Comparison of ENCODE assay signal across 2 cellular contexts in the genomic region with DNA sequence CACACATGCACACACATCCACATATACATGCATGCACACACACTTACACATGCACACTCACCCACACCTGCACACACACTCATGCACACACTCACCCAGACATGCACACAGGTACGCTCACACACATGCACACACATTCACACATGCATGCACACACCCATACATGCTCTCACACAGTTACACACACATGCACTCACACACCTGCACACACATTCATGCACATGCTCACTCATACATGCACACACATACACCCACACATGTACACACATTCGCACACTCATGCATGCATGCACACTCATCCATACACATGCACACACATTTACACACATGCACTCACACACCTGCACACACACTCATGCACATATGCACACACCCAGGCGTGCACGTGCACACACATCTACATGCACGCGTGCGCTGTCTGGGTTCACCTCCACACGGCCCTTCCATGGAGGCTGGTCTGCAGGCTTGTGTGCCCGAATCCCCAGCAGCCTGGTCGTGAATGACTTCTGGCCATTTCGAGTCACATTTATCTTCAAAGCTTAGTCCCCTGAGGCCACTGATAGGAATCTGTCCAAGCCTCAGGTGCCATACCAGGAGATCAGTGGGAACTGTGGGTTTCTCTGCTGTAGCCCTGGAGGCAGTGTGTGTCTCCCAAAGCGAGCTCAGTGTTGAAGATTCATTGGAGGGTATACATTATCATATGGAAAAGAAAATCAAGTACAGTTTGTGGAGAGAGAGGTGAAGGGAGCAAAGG.
TF ChIP-seq lines count a peak whose summit lies in the region.

No MANE protein-coding gene starts in this region.

TF ChIP-seq in HEK293, 187 proteins besides CTCF, POLR2A, EP300 and RAD21 (continued from another document):
- TF ChIP-seq ZBTB44 (tag by site-specific recombination; IDR thresholded peaks at IDR 0.05) (no peak), SETDB1 (IDR thresholded peaks at IDR 0.05; ENCODE audit: insufficient read length, low read length) (no peak), ZNF10 (tag by site-specific recombination; IDR thresholded peaks at IDR 0.05) (no peak), ZNF211 (tag by site-specific recombination; IDR thresholded peaks at IDR 0.05; ENCODE audit: low read depth) (no peak), ZNF76 (tag by site-specific recombination; IDR thresholded peaks at IDR 0.05; ENCODE audit: borderline replicate concordance, low read depth) (no peak), MYNN (tag by site-specific recombination; IDR thresholded peaks at IDR 0.05; ENCODE audit: borderline replicate concordance) (no peak), ZNF239 (tag by site-specific recombination; IDR thresholded peaks at IDR 0.05) (no peak), ZNF600 (tag by site-specific recombination; IDR thresholded peaks at IDR 0.05) (no peak), ZNF624 (tag by site-specific recombination; IDR thresholded peaks at IDR 0.05) (no peak), ZNF114 (tag by site-specific recombination; IDR thresholded peaks at IDR 0.05) (0 out of 2 replicates have a peak, but pooled peaks have one; percentile 41), ZBTB26 (tag by site-specific recombination; optimal IDR thresholded peaks at IDR 0.05) (peak; percentile 19), ZNF529 (tag by site-specific recombination; IDR thresholded peaks at IDR 0.05; ENCODE audit: insufficient replicate concordance) (no peak)
- TF ChIP-seq, protein P1, sequence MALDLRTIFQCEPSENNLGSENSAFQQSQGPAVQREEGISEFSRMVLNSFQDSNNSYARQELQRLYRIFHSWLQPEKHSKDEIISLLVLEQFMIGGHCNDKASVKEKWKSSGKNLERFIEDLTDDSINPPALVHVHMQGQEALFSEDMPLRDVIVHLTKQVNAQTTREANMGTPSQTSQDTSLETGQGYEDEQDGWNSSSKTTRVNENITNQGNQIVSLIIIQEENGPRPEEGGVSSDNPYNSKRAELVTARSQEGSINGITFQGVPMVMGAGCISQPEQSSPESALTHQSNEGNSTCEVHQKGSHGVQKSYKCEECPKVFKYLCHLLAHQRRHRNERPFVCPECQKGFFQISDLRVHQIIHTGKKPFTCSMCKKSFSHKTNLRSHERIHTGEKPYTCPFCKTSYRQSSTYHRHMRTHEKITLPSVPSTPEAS (tag by site-specific recombination; IDR thresholded peaks at IDR 0.05) = peak; percentile 96
- TF ChIP-seq, protein P2, sequence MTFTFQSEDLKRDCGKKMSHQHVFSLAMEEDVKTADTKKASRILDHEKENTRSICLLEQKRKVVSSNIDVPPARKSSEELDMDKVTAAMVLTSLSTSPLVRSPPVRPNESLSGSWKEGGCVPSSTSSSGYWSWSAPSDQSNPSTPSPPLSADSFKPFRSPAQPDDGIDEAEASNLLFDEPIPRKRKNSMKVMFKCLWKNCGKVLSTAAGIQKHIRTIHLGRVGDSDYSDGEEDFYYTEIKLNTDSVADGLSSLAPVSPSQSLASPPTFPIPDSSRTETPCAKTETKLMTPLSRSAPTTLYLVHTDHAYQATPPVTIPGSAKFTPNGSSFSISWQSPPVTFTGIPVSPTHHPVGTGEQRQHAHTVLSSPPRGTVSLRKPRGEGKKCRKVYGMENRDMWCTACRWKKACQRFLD (tag by site-specific recombination; IDR thresholded peaks at IDR 0.05) = no peak

TF ChIP-seq in GM12878, 131 proteins besides CTCF, POLR2A, EP300 and RAD21 (continued from another document):
- TF ChIP-seq NR2C2 (IDR thresholded peaks at IDR 0.05; ENCODE audit: borderline replicate concordance, control insufficient read depth, insufficient read length, low read depth) = peak; percentile 58
- TF ChIP-seq SMARCA5 (IDR thresholded peaks at IDR 0.05) = no peak
- 0 out of 2 replicates have a peak, but pooled peaks have one; percentile 19 for TF ChIP-seq TCF3 (IDR thresholded peaks at IDR 0.05; ENCODE audit: borderline replicate concordance, insufficient read depth, low read depth, low read length)
- TF ChIP-seq, protein P3, sequence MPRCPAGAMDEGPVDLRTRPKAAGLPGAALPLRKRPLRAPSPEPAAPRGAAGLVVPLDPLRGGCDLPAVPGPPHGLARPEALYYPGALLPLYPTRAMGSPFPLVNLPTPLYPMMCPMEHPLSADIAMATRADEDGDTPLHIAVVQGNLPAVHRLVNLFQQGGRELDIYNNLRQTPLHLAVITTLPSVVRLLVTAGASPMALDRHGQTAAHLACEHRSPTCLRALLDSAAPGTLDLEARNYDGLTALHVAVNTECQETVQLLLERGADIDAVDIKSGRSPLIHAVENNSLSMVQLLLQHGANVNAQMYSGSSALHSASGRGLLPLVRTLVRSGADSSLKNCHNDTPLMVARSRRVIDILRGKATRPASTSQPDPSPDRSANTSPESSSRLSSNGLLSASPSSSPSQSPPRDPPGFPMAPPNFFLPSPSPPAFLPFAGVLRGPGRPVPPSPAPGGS (IDR thresholded peaks at IDR 0.05; ENCODE audit: borderline replicate concordance, insufficient read depth, low read depth, low read length, poor library complexity, severe bottlenecking) = peak; percentile 88
- peak; percentile 22 for TF ChIP-seq PBX3 (IDR thresholded peaks at IDR 0.05; ENCODE audit: insufficient replicate concordance, low read depth, low read length)
- no peak for TF ChIP-seq NFXL1 (IDR thresholded peaks at IDR 0.05; ENCODE audit: borderline replicate concordance)
